In the genomic region with DNA sequence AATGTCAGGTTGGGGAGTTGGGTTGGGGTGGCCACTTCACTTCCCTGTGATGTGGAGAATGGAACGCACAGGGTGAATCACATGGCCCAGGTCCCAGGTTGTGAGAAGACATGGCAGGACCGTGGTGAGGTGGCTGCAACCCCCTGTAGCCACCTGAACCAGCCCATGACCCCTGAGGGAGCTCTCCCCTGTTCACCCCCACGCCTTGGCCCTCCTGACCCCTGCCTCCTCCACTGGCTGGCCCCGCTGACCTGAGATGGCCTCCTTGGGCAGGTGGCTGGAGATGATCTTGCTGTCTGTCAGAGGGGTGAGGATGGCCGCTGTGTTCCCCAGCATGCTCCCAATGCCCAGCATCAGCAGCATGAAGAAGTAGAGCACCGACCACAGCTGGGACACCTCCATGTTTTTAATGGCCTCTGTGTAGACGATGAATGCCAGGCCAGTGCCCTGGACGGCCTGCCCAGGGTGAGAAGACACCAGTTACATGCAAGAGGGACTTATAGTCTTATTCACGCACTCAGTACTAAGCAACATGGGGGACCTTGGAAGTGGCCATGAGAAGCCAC, we compare ENCODE assay signal across 20 cellular contexts. TPM values are rescaled to one million over a fixed set of nuclear protein-coding genes. Genes with fewer than 3 reads are reported as not detected.
"Had no signal": no experiment of that assay in that cellular context is flagged by ENCODE, and none has a peak within 500 bp of the region (broad histone marks: within the 10 kb centered on the region; RNA-seq: fewer than 3 reads in every experiment).

No MANE protein-coding gene starts in this region.

- H3K36me3 ChIP-seq: esophagus squamous epithelium, gastroesophageal sphincter, left lung, lower lobe of right lung, tibial artery, upper lobe of right lung had no signal

- H3K4me3 ChIP-seq: esophagus squamous epithelium, gastroesophageal sphincter, left lung, lower lobe of right lung, tibial artery, upper lobe of right lung had no signal

- H3K4me1 ChIP-seq: esophagus squamous epithelium, left lung, upper lobe of right lung had no signal

- H3K27ac Mint-ChIP-seq: dendritic cell treated with granulocyte-macrophage colony-stimulating factor and Interleukin-4, amounts not matched to agents 40 ng/mL and 50 ng/mL, for 4 days; effector memory CD8-positive, alpha-beta T cell; naive B cell; nephron; stimulated activated naive CD8-positive, alpha-beta T cell treated with anti-CD3 and anti-CD28 coated beads, Interleukin-15, Interleukin-2, amounts not matched to agents 100 ng/mL and 50 ng/mL, for 24 hours had no signal

- DNase-seq: effector memory CD8-positive, alpha-beta T cell; esophagus squamous epithelium; foreskin fibroblast; glutamatergic neuron; left lung; lower lobe of right lung; mesenchymal stem cell; midbrain; naive B cell; posterior cingulate gyrus; right cardiac atrium; small intestine; stimulated activated CD4-positive, alpha-beta T cell treated with anti-CD3 and anti-CD28 coated beads, Interleukin-12 subunit alpha, Interleukin-12 subunit beta, amount 100 ng/mL, for 4 hours; upper lobe of right lung had no signal

- ATAC-seq: effector memory CD8-positive, alpha-beta T cell; gastroesophageal sphincter; left lung; lower lobe of right lung; right cardiac atrium; upper lobe of right lung had no signal

- H3K9me3 ChIP-seq: esophagus squamous epithelium, gastroesophageal sphincter, left lung, lower lobe of right lung, tibial artery, upper lobe of right lung had no signal

- H3K9me3 Mint-ChIP-seq: dendritic cell treated with granulocyte-macrophage colony-stimulating factor and Interleukin-4, amounts not matched to agents 40 ng/mL and 50 ng/mL, for 4 days; effector memory CD8-positive, alpha-beta T cell had no signal

- H3K27ac ChIP-seq: esophagus squamous epithelium, gastroesophageal sphincter, left lung, lower lobe of right lung, tibial artery, upper lobe of right lung had no signal

- H3K4me1 Mint-ChIP-seq: nephron had no signal

- H3K4me3 Mint-ChIP-seq: dendritic cell treated with granulocyte-macrophage colony-stimulating factor and Interleukin-4, amounts not matched to agents 40 ng/mL and 50 ng/mL, for 4 days; effector memory CD8-positive, alpha-beta T cell; naive B cell; nephron; stimulated activated naive CD8-positive, alpha-beta T cell treated with anti-CD3 and anti-CD28 coated beads, Interleukin-15, Interleukin-2, amounts not matched to agents 100 ng/mL and 50 ng/mL, for 24 hours had no signal

- H3K27me3 ChIP-seq: left lung, upper lobe of right lung had no signal

RNA-seq across cellular contexts. Expression of a gene that starts 31.0 kb away (rescaled TPM):
- total RNA-seq: pulmonary artery endothelial cell, right cardiac atrium had no signal
- polyA plus RNA-seq: right cardiac atrium had no signal
